1 cellular context compared by ENCODE assay signal in the genomic region with DNA sequence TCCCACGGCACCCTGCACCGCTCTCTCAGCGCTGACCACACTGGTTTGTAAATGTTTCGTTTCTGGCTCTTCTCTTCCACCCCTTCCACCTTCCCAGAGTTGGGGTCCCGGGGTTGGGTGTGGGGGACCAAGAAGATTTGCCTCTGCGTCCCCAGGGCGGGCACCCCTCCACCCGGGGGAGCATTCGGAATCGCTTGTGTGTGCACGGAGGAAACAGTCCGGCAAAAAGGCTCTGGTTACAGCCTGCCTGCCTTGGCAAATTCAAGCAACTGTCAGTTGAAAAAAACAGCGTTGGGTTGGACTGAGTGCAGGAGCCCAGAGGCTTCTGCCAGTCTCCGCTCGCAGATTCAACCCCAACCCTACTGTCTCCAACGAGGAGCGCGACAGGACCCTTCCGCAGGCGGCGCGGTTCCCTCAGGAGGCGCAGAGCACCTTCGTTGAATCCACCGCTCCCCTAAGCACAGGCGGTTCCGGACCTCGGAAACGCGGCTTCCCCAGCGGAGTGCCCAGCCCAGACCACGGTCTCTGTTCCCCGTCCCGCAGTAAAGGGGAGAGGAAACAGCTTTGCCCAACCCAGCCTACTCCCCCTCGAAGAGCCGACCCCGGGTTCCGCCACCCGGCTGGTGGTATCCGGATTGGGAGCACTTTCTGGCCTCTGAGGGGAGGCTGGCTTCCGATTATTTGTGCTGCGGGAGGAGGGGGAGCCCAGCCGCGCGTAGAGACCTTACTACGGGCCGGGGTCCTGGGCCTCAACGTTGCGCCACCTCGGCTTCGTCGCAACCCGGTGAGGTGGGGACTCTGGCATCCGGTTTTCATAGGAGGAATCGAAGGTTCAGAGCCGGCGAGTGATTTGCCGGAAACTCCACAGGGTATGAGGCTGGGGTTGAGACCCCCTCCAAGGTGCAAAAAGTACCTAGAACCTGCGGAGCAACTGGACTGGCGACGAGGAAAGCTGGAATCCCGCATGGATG.
TF ChIP-seq lines count a peak whose summit lies in the region.

No MANE protein-coding gene starts in this region.

TF ChIP-seq in IMR-90, 13 proteins besides CTCF, POLR2A, EP300 and RAD21 (continued from another document):
- TF ChIP-seq CEBPB (IDR thresholded peaks at IDR 0.05; ENCODE audit: low read depth, low read length) = no peak
- TF ChIP-seq, protein P1, sequence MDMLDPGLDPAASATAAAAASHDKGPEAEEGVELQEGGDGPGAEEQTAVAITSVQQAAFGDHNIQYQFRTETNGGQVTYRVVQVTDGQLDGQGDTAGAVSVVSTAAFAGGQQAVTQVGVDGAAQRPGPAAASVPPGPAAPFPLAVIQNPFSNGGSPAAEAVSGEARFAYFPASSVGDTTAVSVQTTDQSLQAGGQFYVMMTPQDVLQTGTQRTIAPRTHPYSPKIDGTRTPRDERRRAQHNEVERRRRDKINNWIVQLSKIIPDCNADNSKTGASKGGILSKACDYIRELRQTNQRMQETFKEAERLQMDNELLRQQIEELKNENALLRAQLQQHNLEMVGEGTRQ (IDR thresholded peaks at IDR 0.05; ENCODE audit: low read depth, low read length) = no peak
